ENCODE assay signal across 8 cellular contexts in the genomic region with DNA sequence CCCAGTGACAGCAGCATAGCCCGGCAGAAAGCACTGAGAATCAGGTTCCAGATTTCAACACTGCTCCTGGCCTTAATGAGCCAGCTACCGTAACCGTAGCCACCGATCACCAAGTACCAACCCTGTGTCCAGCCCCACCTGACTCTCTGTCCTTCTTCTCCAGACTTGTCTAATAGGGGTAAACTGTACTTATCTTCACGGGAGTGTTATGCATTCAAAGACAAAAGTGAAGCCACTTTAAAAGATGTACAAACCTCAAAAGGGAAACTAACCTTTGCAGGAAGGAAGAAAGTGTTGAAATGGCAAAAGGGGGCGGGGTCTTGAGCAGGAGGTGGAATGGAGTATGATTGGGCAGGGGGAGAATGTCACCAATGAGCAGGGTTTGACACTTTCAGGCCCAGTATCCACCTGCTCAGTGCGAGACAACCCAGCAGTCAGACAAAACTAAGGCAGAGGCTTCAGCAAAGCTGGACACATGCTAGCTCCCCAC.
A peak's percentile ranks its signal among the peaks of the same experiment; 100 is the strongest.
DNase-seq lines count a peak whose midpoint lies in the region; ATAC-seq lines count a peak whose summit lies in the region.

No MANE protein-coding gene starts in this region.

- intact Hi-C loops in posterior cingulate gyrus (cut with DNase I), result no loop called here

- ATAC-seq in GM19372 (IDR thresholded peaks at IDR 0.05; ENCODE audit: low read depth, unreplicated experiment), result peak; percentile 50

- DNase-seq in Kasumi-1 (lab: John Stamatoyannopoulos, UW) (peak; percentile 77 to 78), NCI-H524 (lab: John Stamatoyannopoulos, UW) (no peak), NCI-H1436 treated with DMSO at 0.1 percent for 48 hours (lab: John Stamatoyannopoulos, UW) (no peak), posterior cingulate gyrus (no peak), DMS114 treated with DMSO at 0.1 percent for 48 hours (lab: John Stamatoyannopoulos, UW; ENCODE audit: unreplicated experiment) (no peak)
- DNase-seq in activated T-cell treated with anti-CD3 and anti-CD28 coated beads, Interleukin-2, amount 50 U/mL, for 1 hour, result peak; percentile 62
- peak; percentile 58 to 81 (median 58) for DNase-seq in stimulated activated CD4-positive, alpha-beta T cell treated with anti-CD3 and anti-CD28 coated beads, Interleukin-12 subunit alpha, Interleukin-12 subunit beta, amount 100 ng/mL, for 48 hours (ENCODE audit: low read depth in 2 of 3, low spot score in 1 of 3)

Comparison
In these comparisons a context has a peak if more than half of its experiments do, and no peak if none do; other contexts are left out.
1. DNase-seq: peak in Kasumi-1 (2 of 2), activated T-cell treated with anti-CD3 and anti-CD28 coated beads, Interleukin-2, amount 50 U/mL, for 1 hour (single experiment) and stimulated activated CD4-positive, alpha-beta T cell treated with anti-CD3 and anti-CD28 coated beads, Interleukin-12 subunit alpha, Interleukin-12 subunit beta, amount 100 ng/mL, for 48 hours (3 of 3); none in NCI-H524 (0 of 2), NCI-H1436 treated with DMSO at 0.1 percent for 48 hours (single experiment), posterior cingulate gyrus (0 of 10) and DMS114 treated with DMSO at 0.1 percent for 48 hours (single experiment).